ENCODE assay signal across 22 cellular contexts in the genomic region with DNA sequence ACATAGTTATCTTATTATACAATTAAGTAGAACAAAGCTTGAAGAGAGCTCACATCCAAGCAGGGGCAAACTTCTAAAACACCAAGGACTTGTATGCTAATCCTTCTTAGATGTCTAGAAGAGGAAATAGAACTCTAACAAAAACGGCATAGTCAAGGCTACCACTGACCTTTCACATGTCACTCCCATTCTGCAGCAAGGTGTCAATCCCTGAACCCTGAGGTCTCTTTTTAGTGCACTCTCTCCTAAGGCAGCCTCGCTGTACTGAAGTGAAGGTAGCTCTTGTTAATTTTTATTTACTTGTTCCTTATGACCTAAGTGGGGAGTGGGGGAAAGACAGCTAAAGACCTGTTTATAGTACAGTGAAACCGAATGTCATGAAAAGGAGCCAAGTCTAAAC.
A peak's percentile ranks its signal among the peaks of the same experiment; 100 is the strongest.
DNase-seq lines count a peak whose midpoint lies in the region; ATAC-seq and TF ChIP-seq lines count a peak whose summit lies in the region.
"Had no signal": no experiment of that assay in that cellular context is flagged by ENCODE, and none has a peak within 500 bp of the region (broad histone marks: within the 10 kb centered on the region; RNA-seq: fewer than 3 reads in every experiment).

No MANE protein-coding gene starts in this region.

- H3K27me3 ChIP-seq in smooth muscle cell (ENCODE audit: low read depth) (no peaks in the 10 kb centered on the region), colonic mucosa (no peaks in the 10 kb centered on the region)
- H3K27me3 ChIP-seq: SJSA1 had no signal

- intact Hi-C loops in left colon (cut with DNase I, micrococcal nuclease) (loop anchor here in 1 of 2 donors (10.0 kb wide), 2 partner anchors 48 to 228 kb away; no protein-coding TSS in a partner anchor), colonic mucosa (cut with DNase I) (no loop called here)

- H3K4me1 Mint-ChIP-seq in HFFc6 (ENCODE audit: low read depth) = peaks cover 90% of the 10 kb centered on the region
- peaks cover 58% of the 10 kb centered on the region for H3K4me1 Mint-ChIP-seq in activated T-helper 17 cell treated with anti-CD3 and anti-CD28 coated beads, Interleukin-2, amount 50 U/mL, for 72 hours

- H3K9me3 ChIP-seq in smooth muscle cell (replicated peaks; ENCODE audit: low read depth) (no peaks in the 10 kb centered on the region), colonic mucosa (no peaks in the 10 kb centered on the region)
- H3K9me3 ChIP-seq: SJSA1 had no signal

- H3K4me1 ChIP-seq in smooth muscle cell (ENCODE audit: low read depth) (no peaks in the 10 kb centered on the region), colonic mucosa (peaks cover 16% of the 10 kb centered on the region)

- WGBS in smooth muscle cell (ENCODE audit: low lambda C conversion rate) = 94% methylated on average over 3 of the region's 3 CpGs

- peaks cover 6% of the 10 kb centered on the region for H3K79me2 ChIP-seq in smooth muscle cell (ENCODE audit: low read depth)

- H3K27ac Mint-ChIP-seq in HFFc6 = peak overlapping the region; percentile 59
- peak overlapping the region; percentile 20 for H3K27ac Mint-ChIP-seq in activated T-helper 17 cell treated with anti-CD3 and anti-CD28 coated beads, Interleukin-2, amount 50 U/mL, for 72 hours
- H3K27ac Mint-ChIP-seq: brain had no signal

- H3K27ac ChIP-seq in smooth muscle cell (ENCODE audit: low read depth) = peak overlapping the region; percentile 0
- H3K27ac ChIP-seq in colonic mucosa = no peak overlapping the region
- H3K27ac ChIP-seq: PC-9, SJSA1 had no signal

- no peaks in the 10 kb centered on the region; the same call in 1 of the 2 replicates for H3K27me3 Mint-ChIP-seq in HFFc6 (ENCODE audit: insufficient read depth)
- H3K27me3 Mint-ChIP-seq in activated T-helper 17 cell treated with anti-CD3 and anti-CD28 coated beads, Interleukin-2, amount 50 U/mL, for 72 hours = no peaks in the 10 kb centered on the region

- H4K20me1 ChIP-seq in smooth muscle cell (ENCODE audit: low read depth) = peaks cover 21% of the 10 kb centered on the region

- TF ChIP-seq CTCF in HFFc6 (IDR thresholded peaks at IDR 0.05) (no peak), smooth muscle cell (IDR thresholded peaks at IDR 0.05; ENCODE audit: borderline replicate concordance, insufficient read depth, poor library complexity, severe bottlenecking) (no peak), colonic mucosa (IDR thresholded peaks at IDR 0.05) (no peak)

- no peak overlapping the region for H3K4me3 ChIP-seq in smooth muscle cell
- H3K4me3 ChIP-seq in colonic mucosa = no peak overlapping the region
- H3K4me3 ChIP-seq: GM12878, K562, PC-9, SJSA1, skin epidermis had no signal

- no peaks in the 10 kb centered on the region for H3K36me3 Mint-ChIP-seq in HFFc6 (ENCODE audit: low read depth)
- H3K36me3 Mint-ChIP-seq in activated T-helper 17 cell treated with anti-CD3 and anti-CD28 coated beads, Interleukin-2, amount 50 U/mL, for 72 hours (ENCODE audit: low read depth) = peaks cover 66% of the 10 kb centered on the region
- H3K36me3 Mint-ChIP-seq: brain had no signal

- H3F3A ChIP-seq in smooth muscle cell (ENCODE audit: low read depth) = peaks cover 21% of the 10 kb centered on the region

- ATAC-seq in activated T-helper 17 cell treated with anti-CD3 and anti-CD28 coated beads, Interleukin-2, amount 50 U/mL, for 72 hours (replicated peaks) = no peak
- peak; percentile 70 for ATAC-seq in left colon
- ATAC-seq: GM12878, K562 had no signal

- H3K9ac ChIP-seq in smooth muscle cell (ENCODE audit: low read depth) (no peak overlapping the region), colonic mucosa (ENCODE audit: low read depth in 2 of 2, low read length in 2 of 2) (no peak overlapping the region)

- no peak for DNase-seq in HFFc6
- no peak for DNase-seq in left colon
- no peak for DNase-seq in smooth muscle cell (lab: John Stamatoyannopoulos, UW; ENCODE audit: unreplicated experiment)
- DNase-seq in NCI-H524 (lab: John Stamatoyannopoulos, UW) = no peak
- no peak for DNase-seq in NCI-H187 treated with DMSO at 0.1 percent for 48 hours (lab: John Stamatoyannopoulos, UW)
- DNase-seq in colonic mucosa = no peak
- DNase-seq: activated CD4-positive, CD25-positive, alpha-beta regulatory T cell; activated gamma-delta T cell treated with Interleukin-2 at 50 U/mL for 16 hours; DMS153; erythroblast; GF-D8; MV-4-11; NCI-H526; PC-9; stimulated activated CD4-positive, alpha-beta T cell treated with anti-CD3 and anti-CD28 coated beads, Interleukin-4, amount 100 ng/mL, for 24 hours; T-helper 2 cell had no signal

- H3K36me3 ChIP-seq in smooth muscle cell (ENCODE audit: low read depth) (no peaks in the 10 kb centered on the region), colonic mucosa (no peaks in the 10 kb centered on the region)
- H3K36me3 ChIP-seq: SJSA1 had no signal

- H3K9me3 Mint-ChIP-seq in HFFc6 = no peaks in the 10 kb centered on the region
- no peaks in the 10 kb centered on the region for H3K9me3 Mint-ChIP-seq in activated T-helper 17 cell treated with anti-CD3 and anti-CD28 coated beads, Interleukin-2, amount 50 U/mL, for 72 hours

- H3K4me2 ChIP-seq in smooth muscle cell = no peak overlapping the region
- H3K4me2 ChIP-seq: PC-9 had no signal

- H2AFZ ChIP-seq in smooth muscle cell (ENCODE audit: low read depth) = no peak overlapping the region
- H2AFZ ChIP-seq: PC-9 had no signal

- no peak overlapping the region for H3K4me3 Mint-ChIP-seq in HFFc6
- peak overlapping the region; percentile 66 for H3K4me3 Mint-ChIP-seq in activated T-helper 17 cell treated with anti-CD3 and anti-CD28 coated beads, Interleukin-2, amount 50 U/mL, for 72 hours
- H3K4me3 Mint-ChIP-seq: brain had no signal
